In genomic region chr19:55027140-55027471, GRCh38 we compare ENCODE assay signal across 2 cellular contexts. TPM values are rescaled to one million over a fixed set of nuclear protein-coding genes. Genes with fewer than 3 reads are reported as not detected.
"Had no signal": no experiment of that assay in that cellular context is flagged by ENCODE, and none has a peak within 500 bp of the region (broad histone marks: within the 10 kb centered on the region; RNA-seq: fewer than 3 reads in every experiment).

No MANE protein-coding gene starts in this region.

RNA-seq across cellular contexts. Expression of gene GP6, which starts 11.0 kb away (rescaled TPM):
- total RNA-seq: pulmonary artery endothelial cell, smooth muscle cell had no signal
- polyA plus RNA-seq: smooth muscle cell had no signal
